12 cellular contexts compared by ENCODE assay signal in genomic region chr1:235403598-235403997, GRCh38.
"Had no signal": no experiment of that assay in that cellular context is flagged by ENCODE, and none has a peak within 500 bp of the region (broad histone marks: within the 10 kb centered on the region; RNA-seq: fewer than 3 reads in every experiment).

No MANE protein-coding gene starts in this region.

- DNase-seq: activated naive CD4-positive, alpha-beta T cell treated with Interleukin-2 at 50 U/mL for 16 hours; activated T-cell treated with anti-CD3 and anti-CD28 coated beads, Interleukin-2, amount 50 U/mL, for 4 hours; central memory CD4-positive, alpha-beta T cell; left ventricle myocardium superior; psoas muscle; sigmoid colon; stimulated activated CD4-positive, alpha-beta T cell treated with anti-CD3 and anti-CD28 coated beads, Interleukin-12 subunit alpha, Interleukin-12 subunit beta, amount 100 ng/mL, for 4 hours; stimulated activated naive CD4-positive, alpha-beta T cell; T-helper 17 cell; upper lobe of right lung had no signal

- FAIRE-seq: islet of Langerhans had no signal

- H3K4me1 ChIP-seq: sigmoid colon, upper lobe of right lung had no signal

- H3K9me3 Mint-ChIP-seq: activated T-cell treated with anti-CD3 and anti-CD28 coated beads, Interleukin-2, amount 50 U/mL, for 4 hours had no signal

- H3K9me3 ChIP-seq: esophagus muscularis mucosa, psoas muscle, sigmoid colon, upper lobe of right lung had no signal

- H3K27ac Mint-ChIP-seq: T-helper 17 cell had no signal

- H3K4me3 Mint-ChIP-seq: activated T-cell treated with anti-CD3 and anti-CD28 coated beads, Interleukin-2, amount 50 U/mL, for 4 hours; T-helper 17 cell had no signal

- H3K36me3 ChIP-seq: sigmoid colon, upper lobe of right lung had no signal

- H3K27me3 Mint-ChIP-seq: T-helper 17 cell had no signal

- H3K27me3 ChIP-seq: esophagus muscularis mucosa, sigmoid colon, upper lobe of right lung had no signal

- H3K4me3 ChIP-seq: esophagus muscularis mucosa, psoas muscle, sigmoid colon, upper lobe of right lung had no signal

- H3K27ac ChIP-seq: esophagus muscularis mucosa, psoas muscle, sigmoid colon, upper lobe of right lung had no signal
